Comparison of ENCODE assay signal across 2 cellular contexts in the genomic region with DNA sequence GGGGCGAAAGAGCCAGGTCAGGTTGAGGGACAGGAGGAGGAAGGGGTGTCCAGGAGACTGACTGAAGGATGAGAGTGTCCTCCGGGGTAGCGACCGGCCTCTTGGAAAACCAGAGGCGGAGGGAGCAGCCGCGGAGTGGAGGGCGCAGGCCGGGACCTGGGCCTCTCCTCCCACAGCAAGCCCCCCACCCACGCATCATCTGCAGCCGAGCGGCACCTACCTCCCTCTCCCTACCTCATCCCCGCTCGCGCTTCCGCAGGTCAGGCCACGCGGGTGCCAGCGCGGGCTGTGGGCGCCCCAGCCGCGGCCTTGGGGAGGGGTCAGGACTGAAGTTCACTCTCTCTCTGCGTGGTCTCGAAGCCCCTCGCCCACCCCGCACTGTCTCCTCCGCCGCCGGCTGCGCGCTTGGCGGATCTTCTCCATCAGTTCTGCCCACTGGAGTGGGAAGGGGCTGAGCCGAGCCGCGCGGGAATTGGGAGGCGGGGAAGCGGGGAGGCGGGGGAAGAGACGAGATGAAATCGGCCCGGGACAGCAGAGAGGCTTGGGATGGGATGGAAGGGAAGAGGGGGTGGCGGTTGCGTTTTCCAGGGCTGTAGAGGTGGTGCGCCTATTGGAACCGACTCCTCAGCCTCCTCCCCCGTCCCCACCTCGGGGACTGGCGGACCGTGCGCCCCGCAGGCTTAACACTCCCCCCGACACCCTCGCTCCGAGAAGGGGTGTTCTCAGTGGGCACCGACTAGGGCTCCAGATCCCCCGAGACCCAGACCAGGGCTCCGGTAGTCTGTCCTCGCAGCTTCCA.
TF ChIP-seq lines count a peak whose summit lies in the region.

No MANE protein-coding gene starts in this region.

TF ChIP-seq in liver, 16 proteins besides CTCF, POLR2A, EP300 and RAD21 (continued from another document):
- TF ChIP-seq, protein P1, sequence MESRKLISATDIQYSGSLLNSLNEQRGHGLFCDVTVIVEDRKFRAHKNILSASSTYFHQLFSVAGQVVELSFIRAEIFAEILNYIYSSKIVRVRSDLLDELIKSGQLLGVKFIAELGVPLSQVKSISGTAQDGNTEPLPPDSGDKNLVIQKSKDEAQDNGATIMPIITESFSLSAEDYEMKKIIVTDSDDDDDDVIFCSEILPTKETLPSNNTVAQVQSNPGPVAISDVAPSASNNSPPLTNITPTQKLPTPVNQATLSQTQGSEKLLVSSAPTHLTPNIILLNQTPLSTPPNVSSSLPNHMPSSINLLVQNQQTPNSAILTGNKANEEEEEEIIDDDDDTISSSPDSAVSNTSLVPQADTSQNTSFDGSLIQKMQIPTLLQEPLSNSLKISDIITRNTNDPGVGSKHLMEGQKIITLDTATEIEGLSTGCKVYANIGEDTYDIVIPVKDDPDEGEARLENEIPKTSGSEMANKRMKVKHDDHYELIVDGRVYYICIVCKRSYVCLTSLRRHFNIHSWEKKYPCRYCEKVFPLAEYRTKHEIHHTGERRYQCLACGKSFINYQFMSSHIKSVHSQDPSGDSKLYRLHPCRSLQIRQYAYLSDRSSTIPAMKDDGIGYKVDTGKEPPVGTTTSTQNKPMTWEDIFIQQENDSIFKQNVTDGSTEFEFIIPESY (IDR thresholded peaks at IDR 0.05) = no peak
- TF ChIP-seq YY1 (IDR thresholded peaks at IDR 0.05) = no peak
- TF ChIP-seq, protein P2, sequence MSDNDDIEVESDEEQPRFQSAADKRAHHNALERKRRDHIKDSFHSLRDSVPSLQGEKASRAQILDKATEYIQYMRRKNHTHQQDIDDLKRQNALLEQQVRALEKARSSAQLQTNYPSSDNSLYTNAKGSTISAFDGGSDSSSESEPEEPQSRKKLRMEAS (IDR thresholded peaks at IDR 0.05) = no peak
- no peak for TF ChIP-seq HNF4G (IDR thresholded peaks at IDR 0.05)

TF ChIP-seq in HepG2, 621 proteins besides CTCF, POLR2A, EP300 and RAD21 (continued from another document):
- TF ChIP-seq, protein P3, sequence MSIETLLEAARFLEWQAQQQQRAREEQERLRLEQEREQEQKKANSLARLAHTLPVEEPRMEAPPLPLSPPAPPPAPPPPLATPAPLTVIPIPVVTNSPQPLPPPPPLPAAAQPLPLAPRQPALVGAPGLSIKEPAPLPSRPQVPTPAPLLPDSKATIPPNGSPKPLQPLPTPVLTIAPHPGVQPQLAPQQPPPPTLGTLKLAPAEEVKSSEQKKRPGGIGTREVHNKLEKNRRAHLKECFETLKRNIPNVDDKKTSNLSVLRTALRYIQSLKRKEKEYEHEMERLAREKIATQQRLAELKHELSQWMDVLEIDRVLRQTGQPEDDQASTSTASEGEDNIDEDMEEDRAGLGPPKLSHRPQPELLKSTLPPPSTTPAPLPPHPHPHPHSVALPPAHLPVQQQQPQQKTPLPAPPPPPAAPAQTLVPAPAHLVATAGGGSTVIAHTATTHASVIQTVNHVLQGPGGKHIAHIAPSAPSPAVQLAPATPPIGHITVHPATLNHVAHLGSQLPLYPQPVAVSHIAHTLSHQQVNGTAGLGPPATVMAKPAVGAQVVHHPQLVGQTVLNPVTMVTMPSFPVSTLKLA (IDR thresholded peaks at IDR 0.05) = no peak
- TF ChIP-seq CEBPG (CRISPR knock-in tag; IDR thresholded peaks at IDR 0.05) = no peak
- TF ChIP-seq MEF2D (CRISPR knock-in tag; IDR thresholded peaks at IDR 0.05) = no peak
- TF ChIP-seq HOXD1 (CRISPR knock-in tag; IDR thresholded peaks at IDR 0.05) = no peak
- TF ChIP-seq, protein P4, sequence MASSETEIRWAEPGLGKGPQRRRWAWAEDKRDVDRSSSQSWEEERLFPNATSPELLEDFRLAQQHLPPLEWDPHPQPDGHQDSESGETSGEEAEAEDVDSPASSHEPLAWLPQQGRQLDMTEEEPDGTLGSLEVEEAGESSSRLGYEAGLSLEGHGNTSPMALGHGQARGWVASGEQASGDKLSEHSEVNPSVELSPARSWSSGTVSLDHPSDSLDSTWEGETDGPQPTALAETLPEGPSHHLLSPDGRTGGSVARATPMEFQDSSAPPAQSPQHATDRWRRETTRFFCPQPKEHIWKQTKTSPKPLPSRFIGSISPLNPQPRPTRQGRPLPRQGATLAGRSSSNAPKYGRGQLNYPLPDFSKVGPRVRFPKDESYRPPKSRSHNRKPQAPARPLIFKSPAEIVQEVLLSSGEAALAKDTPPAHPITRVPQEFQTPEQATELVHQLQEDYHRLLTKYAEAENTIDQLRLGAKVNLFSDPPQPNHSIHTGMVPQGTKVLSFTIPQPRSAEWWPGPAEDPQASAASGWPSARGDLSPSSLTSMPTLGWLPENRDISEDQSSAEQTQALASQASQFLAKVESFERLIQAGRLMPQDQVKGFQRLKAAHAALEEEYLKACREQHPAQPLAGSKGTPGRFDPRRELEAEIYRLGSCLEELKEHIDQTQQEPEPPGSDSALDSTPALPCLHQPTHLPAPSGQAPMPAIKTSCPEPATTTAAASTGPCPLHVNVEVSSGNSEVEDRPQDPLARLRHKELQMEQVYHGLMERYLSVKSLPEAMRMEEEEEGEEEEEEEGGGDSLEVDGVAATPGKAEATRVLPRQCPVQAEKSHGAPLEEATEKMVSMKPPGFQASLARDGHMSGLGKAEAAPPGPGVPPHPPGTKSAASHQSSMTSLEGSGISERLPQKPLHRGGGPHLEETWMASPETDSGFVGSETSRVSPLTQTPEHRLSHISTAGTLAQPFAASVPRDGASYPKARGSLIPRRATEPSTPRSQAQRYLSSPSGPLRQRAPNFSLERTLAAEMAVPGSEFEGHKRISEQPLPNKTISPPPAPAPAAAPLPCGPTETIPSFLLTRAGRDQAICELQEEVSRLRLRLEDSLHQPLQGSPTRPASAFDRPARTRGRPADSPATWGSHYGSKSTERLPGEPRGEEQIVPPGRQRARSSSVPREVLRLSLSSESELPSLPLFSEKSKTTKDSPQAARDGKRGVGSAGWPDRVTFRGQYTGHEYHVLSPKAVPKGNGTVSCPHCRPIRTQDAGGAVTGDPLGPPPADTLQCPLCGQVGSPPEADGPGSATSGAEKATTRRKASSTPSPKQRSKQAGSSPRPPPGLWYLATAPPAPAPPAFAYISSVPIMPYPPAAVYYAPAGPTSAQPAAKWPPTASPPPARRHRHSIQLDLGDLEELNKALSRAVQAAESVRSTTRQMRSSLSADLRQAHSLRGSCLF (CRISPR knock-in tag; IDR thresholded peaks at IDR 0.05; ENCODE audit: borderline replicate concordance) = no peak
- no peak for TF ChIP-seq GZF1 (CRISPR knock-in tag; IDR thresholded peaks at IDR 0.05)
- TF ChIP-seq ZNF567 (CRISPR knock-in tag; IDR thresholded peaks at IDR 0.05; ENCODE audit: borderline replicate concordance) = no peak
- no peak for TF ChIP-seq PHF8 (CRISPR knock-in tag; IDR thresholded peaks at IDR 0.05)
- no peak for TF ChIP-seq MEIS2 (CRISPR knock-in tag; IDR thresholded peaks at IDR 0.05)
